9 cellular contexts compared by ENCODE assay signal in genomic region chr1:247415423-247416361, GRCh38. TPM values are rescaled to one million over a fixed set of nuclear protein-coding genes. Genes with fewer than 3 reads are reported as not detected.
DNase-seq lines count a peak whose midpoint lies in the region; ATAC-seq and TF ChIP-seq lines count a peak whose summit lies in the region.
"Had no signal": no experiment of that assay in that cellular context is flagged by ENCODE, and none has a peak within 500 bp of the region (broad histone marks: within the 10 kb centered on the region; RNA-seq: fewer than 3 reads in every experiment).

Gene NLRP3 (plus strand): TSS chr1:247416173. CDS start chr1:247418801, 2,628 bp downstream.

- H3K27ac ChIP-seq in PC-9 (no peak within 1 kb of the TSS), MM.1S (ENCODE audit: low read length) (no peak within 1 kb of the TSS)
- H3K27ac ChIP-seq: parathyroid adenoma had no signal

- no TSS peak for BruUV-seq in PC-9 (replicated peaks; lab: Mats Ljungman, UMichigan)

- H3K4me1 ChIP-seq in PC-9 (replicated peaks; ENCODE audit: insufficient read depth) (no peaks in the 10 kb centered on the region), MM.1S (ENCODE audit: low read length) (no peaks in the 10 kb centered on the region)
- H3K4me1 ChIP-seq: parathyroid adenoma had no signal

- TF ChIP-seq CTCF in PC-9 (conservative IDR thresholded peaks at IDR 0.05) (no peak), MM.1S (IDR thresholded peaks at IDR 0.05; ENCODE audit: low read length) (no peak)

- H3K4me3 Mint-ChIP-seq in stimulated activated naive CD8-positive, alpha-beta T cell treated with anti-CD3 and anti-CD28 coated beads, Interleukin-15, amount 100 ng/mL, for 72 hours, result peak within 1 kb of the TSS; percentile 79 to 82

- H4K20me1 ChIP-seq in PC-9 (ENCODE audit: insufficient read depth), result no peaks in the 10 kb centered on the region
- H4K20me1 ChIP-seq in MM.1S (ENCODE audit: insufficient read depth, low read length), result no peaks in the 10 kb centered on the region

- no peak within 1 kb of the TSS for H2AFZ ChIP-seq in PC-9
- no peak within 1 kb of the TSS for H2AFZ ChIP-seq in MM.1S (ENCODE audit: low read length)
- H2AFZ ChIP-seq: parathyroid adenoma had no signal

- peaks cover 55% of the 10 kb centered on the region for H3K4me1 Mint-ChIP-seq in stimulated activated naive CD8-positive, alpha-beta T cell treated with anti-CD3 and anti-CD28 coated beads, Interleukin-15, amount 100 ng/mL, for 72 hours

- H3K9me3 Mint-ChIP-seq in stimulated activated naive CD8-positive, alpha-beta T cell treated with anti-CD3 and anti-CD28 coated beads, Interleukin-15, amount 100 ng/mL, for 72 hours, result no peaks in the 10 kb centered on the region

- peak; percentile 46 for DNase-seq in 8988T
- peak; percentile 35 to 44 for DNase-seq in PC-9
- DNase-seq in activated effector memory CD4-positive, alpha-beta T cell treated with Interleukin-2 at 50 U/mL for 16 hours, result peak; percentile 41
- peak; percentile 92 for DNase-seq in islet precursor cell
- DNase-seq in stimulated activated naive CD8-positive, alpha-beta T cell treated with anti-CD3 and anti-CD28 coated beads, Interleukin-15, amount 100 ng/mL, for 72 hours, result peak; percentile 22 to 43
- no peak for DNase-seq in MM.1S

- no peaks in the 10 kb centered on the region for H3F3A ChIP-seq in PC-9 (ENCODE audit: insufficient read depth, low read depth)
- no peaks in the 10 kb centered on the region for H3F3A ChIP-seq in MM.1S (ENCODE audit: insufficient read depth, low read length)

- peak; percentile 63 for ATAC-seq in GM21576 (IDR thresholded peaks at IDR 0.05; ENCODE audit: unreplicated experiment)
- ATAC-seq in stimulated activated naive CD8-positive, alpha-beta T cell treated with anti-CD3 and anti-CD28 coated beads, Interleukin-15, amount 100 ng/mL, for 72 hours, result peak; percentile 87
- ATAC-seq in HG02571 (IDR thresholded peaks at IDR 0.05; ENCODE audit: unreplicated experiment), result no peak

- CTCF ChIA-PET in PC-9 (lab: Charles Lee), result no interaction called here

- POLR2A ChIA-PET in PC-9 (lab: Charles Lee; ENCODE audit: unreplicated experiment), result no interaction called here

- no peak within 1 kb of the TSS for H3K9ac ChIP-seq in MM.1S (ENCODE audit: low read length)
- H3K9ac ChIP-seq: parathyroid adenoma had no signal

- H3K27me3 ChIP-seq in PC-9 (ENCODE audit: insufficient read depth, low read depth) (peaks cover 27% of the 10 kb centered on the region), MM.1S (replicated peaks; ENCODE audit: insufficient read depth, low read length) (peaks cover 30% of the 10 kb centered on the region)

- H3K79me2 ChIP-seq in PC-9 (ENCODE audit: low read depth), result no peaks in the 10 kb centered on the region
- H3K79me2 ChIP-seq in MM.1S (ENCODE audit: low read length), result no peaks in the 10 kb centered on the region
- H3K79me2 ChIP-seq: parathyroid adenoma had no signal

- H3K4me2 ChIP-seq in PC-9 (0 out of 2 replicates have a peak within 1 kb of the TSS, but pooled peaks have one; percentile 19), MM.1S (ENCODE audit: low read depth, low read length) (no peak within 1 kb of the TSS)

- H3K4me3 ChIP-seq in PC-9 (no peak within 1 kb of the TSS), MM.1S (ENCODE audit: low read length) (no peak within 1 kb of the TSS)

- peak within 1 kb of the TSS; percentile 24 to 55 for H3K27ac Mint-ChIP-seq in stimulated activated naive CD8-positive, alpha-beta T cell treated with anti-CD3 and anti-CD28 coated beads, Interleukin-15, amount 100 ng/mL, for 72 hours

- no peaks in the 10 kb centered on the region for H3K9me2 ChIP-seq in PC-9 (ENCODE audit: insufficient read depth)
- H3K9me2 ChIP-seq in MM.1S (replicated peaks; ENCODE audit: insufficient read depth, low read length), result no peaks in the 10 kb centered on the region

- intact Hi-C loops in PC-9 (cut with micrococcal nuclease; ENCODE audit: unreplicated experiment), result no loop called here

- H3K9me3 ChIP-seq in PC-9 (ENCODE audit: insufficient read depth, low read depth), result no peaks in the 10 kb centered on the region
- no peaks in the 10 kb centered on the region for H3K9me3 ChIP-seq in MM.1S (replicated peaks; ENCODE audit: insufficient read depth, low read length)

- no peaks in the 10 kb centered on the region for H3K27me3 Mint-ChIP-seq in stimulated activated naive CD8-positive, alpha-beta T cell treated with anti-CD3 and anti-CD28 coated beads, Interleukin-15, amount 100 ng/mL, for 72 hours

- H3K36me3 ChIP-seq in PC-9 (ENCODE audit: low read depth) (no peaks in the 10 kb centered on the region), MM.1S (replicated peaks; ENCODE audit: insufficient read depth, low read length) (no peaks in the 10 kb centered on the region)

RNA-seq across cellular contexts. Expression of gene NLRP3, which starts in this region (rescaled TPM):
- total RNA-seq in PC-9 (2021), result 0.30 TPM in 1 of 2 replicates, not detected in the other

Comparison
In these comparisons a context has a peak if more than half of its experiments do, and no peak if none do; other contexts are left out.
1. Peak in DNase-seq and H3K4me2 ChIP-seq in PC-9; RNA of the gene not detected or under 1 TPM.